ENCODE assay signal across 23 cellular contexts in genomic region chr7:158924956-158925355, GRCh38.
DNase-seq lines count a peak whose midpoint lies in the region; ATAC-seq and TF ChIP-seq lines count a peak whose summit lies in the region.
"Had no signal": no experiment of that assay in that cellular context is flagged by ENCODE, and none has a peak within 500 bp of the region (broad histone marks: within the 10 kb centered on the region; RNA-seq: fewer than 3 reads in every experiment).

No MANE protein-coding gene starts in this region.

- no peak for TF ChIP-seq EP300 in SK-N-SH (IDR thresholded peaks at IDR 0.05; ENCODE audit: borderline replicate concordance in 1 of 2, low read depth in 1 of 2, low read length in 1 of 2)

- no peak overlapping the region for H3K4me3 ChIP-seq in SK-N-SH (ENCODE audit: low read depth in 2 of 2, low read length in 1 of 2)
- no peak overlapping the region for H3K4me3 ChIP-seq in epithelial cell of esophagus (ENCODE audit: low read length)
- H3K4me3 ChIP-seq in osteoblast (ENCODE audit: insufficient read depth, low read length) = no peak overlapping the region
- H3K4me3 ChIP-seq: psoas muscle had no signal

- no peak for DNase-seq in SK-N-SH
- DNase-seq in RKO (ENCODE audit: low spot score) = peak; percentile 22
- DNase-seq in epithelial cell of esophagus (ENCODE audit: low read depth) = peak; percentile 16
- peak; percentile 96 for DNase-seq in osteoblast (ENCODE audit: insufficient read length, low spot score, missing footprints)
- no peak for DNase-seq in T-helper 9 cell
- no peak for DNase-seq in activated naive CD4-positive, alpha-beta T cell treated with anti-CD3 and anti-CD28 coated beads, Interleukin-2, amount 10 ng/mL, durations not matched to agents 7 days and 5 days
- DNase-seq: activated CD4-positive, alpha-beta T cell treated with anti-CD3 and anti-CD28 coated beads, Interleukin-2, amount 50 U/mL, for 4 hours; activated naive CD4-positive, alpha-beta T cell treated with anti-CD3 and anti-CD28 coated beads, Interleukin-2, amount 50 U/mL, for 16 hours; C1 segment of cervical spinal cord; cortex of kidney; Karpas-422; midbrain; NCI-H1105 treated with DMSO at 0.1 percent for 48 hours; NCI-H526; psoas muscle; small intestine; stimulated activated CD4-positive, alpha-beta T cell treated with anti-CD3 and anti-CD28 coated beads, Interleukin-4, amount 100 ng/mL, for 24 hours; substantia nigra; WERI-Rb-1 had no signal

- no peaks in the 10 kb centered on the region for H3K4me1 ChIP-seq in SK-N-SH (ENCODE audit: control insufficient read depth in 1 of 2, insufficient read depth in 2 of 2, low read depth in 1 of 2, low read length in 1 of 2)
- H3K4me1 ChIP-seq in osteoblast (ENCODE audit: insufficient read depth, low read length) = peaks cover 8% of the 10 kb centered on the region
- H3K4me1 ChIP-seq: psoas muscle had no signal

- 83% methylated on average over 5 of the region's 5 CpGs for WGBS in SK-N-SH (ENCODE audit: low lambda C conversion rate)

- H3K4me2 ChIP-seq in SK-N-SH = no peak overlapping the region
- H3K4me2 ChIP-seq in osteoblast (ENCODE audit: insufficient read depth, low read length) = no peak overlapping the region

- H3K27ac ChIP-seq in SK-N-SH (ENCODE audit: low read depth in 2 of 2, low read length in 1 of 2) (no peak overlapping the region), osteoblast (ENCODE audit: low read depth, low read length) (peak overlapping the region; percentile 11)
- H3K27ac ChIP-seq: 22Rv1, psoas muscle, WERI-Rb-1 had no signal

- no peak overlapping the region for H3K4me3 Mint-ChIP-seq in activated naive CD4-positive, alpha-beta T cell treated with anti-CD3 and anti-CD28 coated beads, Interleukin-2, amount 10 ng/mL, durations not matched to agents 7 days and 5 days

- H3K9me2 ChIP-seq in SK-N-SH = no peaks in the 10 kb centered on the region

- H3K27me3 Mint-ChIP-seq in activated naive CD4-positive, alpha-beta T cell treated with anti-CD3 and anti-CD28 coated beads, Interleukin-2, amount 10 ng/mL, durations not matched to agents 7 days and 5 days = no peaks in the 10 kb centered on the region

- no peaks in the 10 kb centered on the region for H3K9me3 ChIP-seq in SK-N-SH
- H3K9me3 ChIP-seq in osteoblast (ENCODE audit: low read depth, low read length) = no peaks in the 10 kb centered on the region
- H3K9me3 ChIP-seq: psoas muscle had no signal

- peaks cover 50 to 86% of the 10 kb centered on the region in 2 experiments for H3K36me3 ChIP-seq in SK-N-SH (replicated peaks in 1 of 2; ENCODE audit: control insufficient read depth in 1 of 2, insufficient read depth in 2 of 2, low read length in 1 of 2)
- peaks cover 40% of the 10 kb centered on the region for H3K36me3 ChIP-seq in osteoblast (ENCODE audit: insufficient read depth, low read length)

- H3K79me2 ChIP-seq in SK-N-SH (ENCODE audit: insufficient read depth) (no peaks in the 10 kb centered on the region), osteoblast (ENCODE audit: insufficient read depth, low read length) (no peaks in the 10 kb centered on the region)

- ATAC-seq in SK-N-SH treated with all-trans-retinoic acid at 6 μM for 48 hours (no peak), HG03108 (IDR thresholded peaks at IDR 0.05; ENCODE audit: unreplicated experiment) (no peak)
- ATAC-seq: left lobe of liver had no signal

- H3K9me3 Mint-ChIP-seq in activated naive CD4-positive, alpha-beta T cell treated with anti-CD3 and anti-CD28 coated beads, Interleukin-2, amount 10 ng/mL, durations not matched to agents 7 days and 5 days = no peaks in the 10 kb centered on the region

- H4K20me1 ChIP-seq in SK-N-SH (ENCODE audit: insufficient read depth) (no peaks in the 10 kb centered on the region), osteoblast (ENCODE audit: insufficient read depth, low read length) (peaks cover 3% of the 10 kb centered on the region)

- no peak overlapping the region for H3K9ac ChIP-seq in SK-N-SH

- TF ChIP-seq CTCF in SK-N-SH (IDR thresholded peaks at IDR 0.05) = no peak
- no peak for TF ChIP-seq CTCF in epithelial cell of esophagus (IDR thresholded peaks at IDR 0.05; ENCODE audit: insufficient read depth, low read depth, low read length, missing control alignments)
- no peak for TF ChIP-seq CTCF in osteoblast (IDR thresholded peaks at IDR 0.05; ENCODE audit: extremely low read depth, low read depth, low read length)

- POLR2A ChIA-PET in SK-N-SH (lab: Yijun Ruan, JAX) = no interaction called here

- H2AFZ ChIP-seq in SK-N-SH (ENCODE audit: low read depth) (no peak overlapping the region), osteoblast (ENCODE audit: low read length) (no peak overlapping the region)

- H3K27me3 ChIP-seq in SK-N-SH (ENCODE audit: insufficient read depth) (no peaks in the 10 kb centered on the region), osteoblast (ENCODE audit: insufficient read depth, low read length) (no peaks in the 10 kb centered on the region)

- no peak overlapping the region for H3K27ac Mint-ChIP-seq in activated naive CD4-positive, alpha-beta T cell treated with anti-CD3 and anti-CD28 coated beads, Interleukin-2, amount 10 ng/mL, durations not matched to agents 7 days and 5 days

- peaks cover 51% of the 10 kb centered on the region for H3K36me3 Mint-ChIP-seq in activated naive CD4-positive, alpha-beta T cell treated with anti-CD3 and anti-CD28 coated beads, Interleukin-2, amount 10 ng/mL, durations not matched to agents 7 days and 5 days

- CTCF ChIA-PET in SK-N-SH (lab: Yijun Ruan, JAX) = interaction anchor here (1.3 kb wide), 1 partner anchor 38 kb away, joined by 3 read pairs; no protein-coding TSS in a partner anchor
- CTCF ChIA-PET in activated naive CD4-positive, alpha-beta T cell treated with anti-CD3 and anti-CD28 coated beads, Interleukin-2, amount 10 ng/mL, durations not matched to agents 7 days and 5 days (lab: Charles Lee) = no interaction called here

- no peaks in the 10 kb centered on the region for H3K4me1 Mint-ChIP-seq in activated naive CD4-positive, alpha-beta T cell treated with anti-CD3 and anti-CD28 coated beads, Interleukin-2, amount 10 ng/mL, durations not matched to agents 7 days and 5 days

- H3F3A ChIP-seq in SK-N-SH (replicated peaks; ENCODE audit: insufficient read depth) = peaks cover 3% of the 10 kb centered on the region

- no peak for TF ChIP-seq RAD21 in SK-N-SH (IDR thresholded peaks at IDR 0.05; ENCODE audit: low read length)

TF ChIP-seq in SK-N-SH, 30 proteins besides CTCF, POLR2A, EP300 and RAD21:
- 0 out of 2 replicates have a peak, but pooled peaks have one; percentile 11 for TF ChIP-seq FOSL2 (IDR thresholded peaks at IDR 0.05; ENCODE audit: borderline replicate concordance, low read depth)
- TF ChIP-seq MEF2A (IDR thresholded peaks at IDR 0.05; ENCODE audit: borderline replicate concordance, low read depth) = no peak
- no peak for TF ChIP-seq POLR2AphosphoS5 (IDR thresholded peaks at IDR 0.05; ENCODE audit: low read depth, low read length)
- no peak for TF ChIP-seq RFX5 (IDR thresholded peaks at IDR 0.05; ENCODE audit: low read length)
- no peak for TF ChIP-seq TAF1 (IDR thresholded peaks at IDR 0.05; ENCODE audit: borderline replicate concordance, low read depth, low read length)

TF ChIP-seq in SK-N-SH treated with all-trans-retinoic acid at 6 μM for 48 hours, 23 proteins besides CTCF, POLR2A, EP300 and RAD21 (continues in another document):
- TF ChIP-seq RARB (CRISPR knock-in tag; IDR thresholded peaks at IDR 0.05) (no peak), TSHZ2 (CRISPR knock-in tag; IDR thresholded peaks at IDR 0.05) (no peak), CSDC2 (CRISPR knock-in tag; IDR thresholded peaks at IDR 0.05) (no peak), ISL1 (CRISPR knock-in tag; IDR thresholded peaks at IDR 0.05) (no peak), ZNF8 (CRISPR knock-in tag; IDR thresholded peaks at IDR 0.05) (no peak), ZFP3 (CRISPR knock-in tag; IDR thresholded peaks at IDR 0.05) (no peak), ZFP30 (CRISPR knock-in tag; IDR thresholded peaks at IDR 0.05) (no peak), ESRRG (CRISPR knock-in tag; IDR thresholded peaks at IDR 0.05) (no peak), POU6F1 (CRISPR knock-in tag; IDR thresholded peaks at IDR 0.05; ENCODE audit: borderline replicate concordance, low read depth) (no peak), ZNF565 (CRISPR knock-in tag; conservative IDR thresholded peaks at IDR 0.05; ENCODE audit: low read depth) (no peak), ARNTL (CRISPR knock-in tag; IDR thresholded peaks at IDR 0.05; ENCODE audit: borderline replicate concordance, low read depth) (no peak)

Comparison
In these comparisons a context has a peak if more than half of its experiments do, and no peak if none do; other contexts are left out.
1. DNase-seq: peak in RKO (single experiment), epithelial cell of esophagus (single experiment) and osteoblast (single experiment); none in SK-N-SH (single experiment), T-helper 9 cell (single experiment) and activated naive CD4-positive, alpha-beta T cell treated with anti-CD3 and anti-CD28 coated beads, Interleukin-2, amount 10 ng/mL, durations not matched to agents 7 days and 5 days (single experiment).